ENCODE assay signal across 24 cellular contexts in the genomic region with DNA sequence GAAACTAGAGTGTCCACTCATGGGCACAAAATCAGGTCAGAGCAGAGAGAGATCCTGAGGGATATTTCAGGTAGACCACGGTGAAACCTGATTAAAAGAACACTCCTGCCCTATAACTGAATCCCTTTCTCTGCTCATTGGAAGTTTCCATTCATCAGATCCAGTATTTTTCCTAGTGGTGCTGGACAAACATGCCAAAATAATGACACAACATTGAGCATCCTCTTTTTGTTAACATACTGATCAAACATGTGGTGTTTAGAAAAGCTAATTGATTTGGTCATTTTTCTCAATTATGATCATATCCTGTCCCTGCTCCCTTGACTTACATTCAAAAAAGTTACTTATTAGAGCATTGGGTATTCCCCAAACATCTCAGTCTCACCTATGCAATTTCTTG. TPM values are rescaled to one million over a fixed set of nuclear protein-coding genes. Genes with fewer than 3 reads are reported as not detected.
"Had no signal": no experiment of that assay in that cellular context is flagged by ENCODE, and none has a peak within 500 bp of the region (broad histone marks: within the 10 kb centered on the region; RNA-seq: fewer than 3 reads in every experiment).

No MANE protein-coding gene starts in this region.

- H3K36me3 ChIP-seq: breast epithelium, SJSA1 had no signal

- DNase-seq: activated B cell treated with CpG ODN at 0.5 μM for 24 hours; activated CD4-positive, alpha-beta memory T cell treated with anti-CD3 and anti-CD28 coated beads, Interleukin-2, amount 10 ng/mL, durations not matched to agents 7 days and 5 days; activated CD4-positive, alpha-beta T cell treated with anti-CD3 and anti-CD28 coated beads for 1 hour; activated CD4-positive, alpha-beta T cell treated with anti-CD3 and anti-CD28 coated beads, Interleukin-2, amount 10 ng/mL, durations not matched to agents 7 days and 5 days; activated gamma-delta T cell; activated naive CD4-positive, alpha-beta T cell treated with anti-CD3 and anti-CD28 coated beads for 36 hours; activated T-cell treated with anti-CD3 and anti-CD28 coated beads for 4 hours; activated T-cell treated with anti-CD3 and anti-CD28 coated beads, Interleukin-2, amount 50 U/mL, for 48 hours; anterior cingulate cortex; caudate nucleus; NCI-H1105; NCI-H1436; NCI-H1694 treated with DMSO at 0.1 percent for 48 hours; NCI-H2029 treated with DMSO at 0.1 percent for 48 hours; NCI-H510A treated with DMSO at 0.1 percent for 48 hours; SHP77; T-cell; T-helper 2 cell; T1000 had no signal

- H3K4me3 ChIP-seq: breast epithelium, SJSA1 had no signal

- ATAC-seq: activated T-helper 17 cell treated with anti-CD3 and anti-CD28 coated beads, Interleukin-2, amount 50 U/mL, for 72 hours; T-cell had no signal

- H3K27me3 ChIP-seq: breast epithelium, SJSA1 had no signal

- H3K9ac ChIP-seq: KMS-11 had no signal

- H3K4me2 ChIP-seq: KMS-11 had no signal

- H3K4me1 ChIP-seq: breast epithelium had no signal

- H3K9me3 ChIP-seq: breast epithelium, SJSA1 had no signal

- H3K27ac ChIP-seq: breast epithelium, KMS-11, SJSA1 had no signal

RNA-seq across cellular contexts. Expression of a gene that starts 27.2 kb away (rescaled TPM):
- total RNA-seq: activated B cell treated with CpG ODN at 0.5 μM for 24 hours; activated CD4-positive, alpha-beta memory T cell treated with anti-CD3 and anti-CD28 coated beads, Interleukin-2, amount 10 ng/mL, durations not matched to agents 7 days and 5 days; activated CD8-positive, alpha-beta memory T cell treated with anti-CD3 and anti-CD28 coated beads for 36 hours; activated naive CD4-positive, alpha-beta T cell treated with anti-CD3 and anti-CD28 coated beads for 36 hours had no signal

RNA-seq across cellular contexts. Expression of a gene that starts 39.4 kb away (rescaled TPM):
- total RNA-seq: activated B cell treated with CpG ODN at 0.5 μM for 24 hours; activated CD4-positive, alpha-beta memory T cell treated with anti-CD3 and anti-CD28 coated beads, Interleukin-2, amount 10 ng/mL, durations not matched to agents 7 days and 5 days; activated CD4-positive, alpha-beta T cell treated with anti-CD3 and anti-CD28 coated beads, Interleukin-2, amount 10 ng/mL, durations not matched to agents 7 days and 5 days; activated CD8-positive, alpha-beta memory T cell treated with anti-CD3 and anti-CD28 coated beads for 36 hours; activated naive CD4-positive, alpha-beta T cell treated with anti-CD3 and anti-CD28 coated beads for 36 hours; activated T-helper 17 cell treated with anti-CD3 and anti-CD28 coated beads, Interleukin-2, amount 50 U/mL, for 72 hours had no signal
